24 cellular contexts compared by ENCODE assay signal in genomic region chr1:33013791-33014190, GRCh38.
"Had no signal": no experiment of that assay in that cellular context is flagged by ENCODE, and none has a peak within 500 bp of the region (broad histone marks: within the 10 kb centered on the region; RNA-seq: fewer than 3 reads in every experiment).

No MANE protein-coding gene starts in this region.

- ATAC-seq: heart right ventricle, left cardiac atrium, left ventricle myocardium superior, lower lobe of right lung, natural killer cell, sciatic nerve had no signal

- H3K4me2 ChIP-seq: smooth muscle cell had no signal

- DNase-seq: effector CD4-positive, alpha-beta T cell; esophagus squamous epithelium; foreskin melanocyte; heart right ventricle; hippocampal formation; left cardiac atrium; left ventricle myocardium superior; lower lobe of right lung; natural killer cell; stimulated activated CD4-positive, alpha-beta T cell treated with anti-CD3 and anti-CD28 coated beads, Interleukin-12 subunit alpha, Interleukin-12 subunit beta, amount 100 ng/mL, for 4 hours; stimulated activated CD4-positive, alpha-beta T cell treated with anti-CD3 and anti-CD28 coated beads, Interleukin-1b, Interleukin-23, amount 100 ng/mL, for 48 hours; stimulated activated CD4-positive, alpha-beta T cell treated with anti-CD3 and anti-CD28 coated beads, Interleukin-4, amount 100 ng/mL, for 1 hour; stimulated activated CD8-positive, alpha-beta memory T cell treated with anti-CD3 and anti-CD28 coated beads, Interleukin-4, amount 100 ng/mL, for 48 hours; stimulated activated naive CD4-positive, alpha-beta T cell treated with Interleukin-2 at 50 U/mL for 16 hours; stomach; thyroid gland; upper lobe of left lung; uterus had no signal

- H3K9me3 ChIP-seq: esophagus squamous epithelium, heart right ventricle, lower lobe of right lung, prostate gland, right atrium auricular region, stomach, thyroid gland, upper lobe of left lung, uterus had no signal

- H3K4me3 Mint-ChIP-seq: natural killer cell had no signal

- H3K4me1 ChIP-seq: uterus had no signal

- H3K4me3 ChIP-seq: dorsolateral prefrontal cortex, esophagus squamous epithelium, heart right ventricle, lower lobe of right lung, prostate gland, right atrium auricular region, smooth muscle cell, stomach, thyroid gland, upper lobe of left lung, uterus had no signal

- H3K27ac Mint-ChIP-seq: natural killer cell had no signal

- H3K27ac ChIP-seq: epithelial cell of prostate, lower lobe of right lung, right atrium auricular region, upper lobe of left lung, uterus had no signal

- H3K4me1 Mint-ChIP-seq: natural killer cell had no signal

- H3K9me3 Mint-ChIP-seq: natural killer cell had no signal

- H3K36me3 ChIP-seq: uterus had no signal

- H3K27me3 ChIP-seq: dorsolateral prefrontal cortex, esophagus squamous epithelium, heart right ventricle, right atrium auricular region, stomach, thyroid gland, upper lobe of left lung, uterus had no signal
